Comparison of ENCODE assay signal across 9 cellular contexts in the genomic region with DNA sequence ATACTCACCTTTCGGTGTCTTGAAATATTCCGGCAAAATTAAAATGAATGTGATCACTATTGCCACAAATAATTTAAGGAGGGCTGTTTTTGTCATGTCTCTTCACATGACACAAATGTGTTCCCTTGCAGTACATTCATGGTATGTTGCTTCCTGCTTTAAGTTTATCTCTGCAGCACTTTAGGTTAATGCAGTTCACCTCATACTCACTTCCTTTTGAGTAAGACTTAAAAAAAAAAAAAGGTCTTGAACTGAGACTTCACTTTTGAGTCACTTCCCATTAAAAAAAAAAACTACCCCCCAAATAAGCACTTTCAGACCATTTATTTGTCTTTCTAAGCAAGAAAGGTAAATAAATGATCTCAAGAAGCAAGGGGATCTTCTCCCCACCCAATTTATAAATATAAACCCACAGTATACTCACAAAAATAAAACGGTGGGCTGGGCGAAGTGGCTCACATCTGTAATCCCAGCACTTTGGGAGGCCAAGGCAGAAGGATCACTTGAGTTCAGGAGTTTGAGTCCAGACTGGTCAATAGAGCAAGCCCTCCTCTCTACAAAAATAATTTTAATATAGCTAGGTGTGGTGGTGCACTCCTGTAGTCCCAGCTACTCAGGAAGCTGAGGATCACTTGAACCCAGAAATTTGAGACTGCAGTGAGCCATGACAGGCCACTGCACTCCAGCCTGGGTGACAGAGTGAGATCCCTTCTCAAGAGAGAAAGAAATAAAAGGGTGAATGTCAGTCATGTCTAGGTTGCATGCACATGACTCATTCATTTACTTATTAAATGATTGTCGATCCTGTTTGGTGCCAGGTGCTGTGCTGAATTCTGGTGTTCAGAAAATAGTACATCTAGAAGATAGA. TPM values are rescaled to one million over a fixed set of nuclear protein-coding genes. Genes with fewer than 3 reads are reported as not detected.
A peak's percentile ranks its signal among the peaks of the same experiment; 100 is the strongest.
DNase-seq lines count a peak whose midpoint lies in the region; ATAC-seq, FAIRE-seq and TF ChIP-seq lines count a peak whose summit lies in the region.
"Had no signal": no experiment of that assay in that cellular context is flagged by ENCODE, and none has a peak within 500 bp of the region (broad histone marks: within the 10 kb centered on the region; RNA-seq: fewer than 3 reads in every experiment).

Gene TMEM156, minus strand, starts transcription at position 192 of the 868 bp plus-strand sequence. Its CDS starts 96 bp downstream, at position 96.

- DNase-seq in activated CD8-positive, alpha-beta memory T cell treated with anti-CD3 and anti-CD28 coated beads, Interleukin-2, amount 50 U/mL, for 4 hours, result peak; percentile 26
- DNase-seq in activated CD8-positive, alpha-beta memory T cell treated with anti-CD3 and anti-CD28 coated beads, Interleukin-2, amount 50 U/mL, for 48 hours, result no peak
- peak; percentile 89 for DNase-seq in bronchial epithelial cell (ENCODE audit: low read depth)
- peak; percentile 58 for DNase-seq in small intestine
- no peak for DNase-seq in NCI-H2196 (lab: John Stamatoyannopoulos, UW; ENCODE audit: unreplicated experiment)
- DNase-seq in left ventricle myocardium inferior, result no peak

- no peak for FAIRE-seq in bronchial epithelial cell (lab: Jason Lieb, UNC)
- FAIRE-seq in small intestine (lab: Jason Lieb, UNC), result no peak

- H3K4me3 ChIP-seq in OCI-LY1 (ENCODE audit: low read depth, low read length, poor library complexity, severe bottlenecking) (peak within 1 kb of the TSS; percentile 84), bronchial epithelial cell (ENCODE audit: low read depth, low read length) (peak within 1 kb of the TSS; percentile 25), small intestine (ENCODE audit: low read depth in 1 of 2, low read length in 2 of 2) (no peak within 1 kb of the TSS), left ventricle myocardium inferior (no peak within 1 kb of the TSS)
- H3K4me3 ChIP-seq: body of pancreas had no signal

- no peaks in the 10 kb centered on the region for H4K20me1 ChIP-seq in OCI-LY1 (ENCODE audit: insufficient read depth, low read length)

- peaks cover 3% of the 10 kb centered on the region; the same call in 1 of the 2 replicates for H3F3A ChIP-seq in OCI-LY1 (ENCODE audit: insufficient read depth, low read length)

- no peaks in the 10 kb centered on the region for H3K9me2 ChIP-seq in OCI-LY1 (ENCODE audit: low read depth, low read length)

- H3K9me3 ChIP-seq in OCI-LY1 (ENCODE audit: low read length) (no peaks in the 10 kb centered on the region), small intestine (ENCODE audit: control insufficient read depth, low read depth) (no peaks in the 10 kb centered on the region), left ventricle myocardium inferior (replicated peaks) (no peaks in the 10 kb centered on the region)
- H3K9me3 ChIP-seq: body of pancreas had no signal

- H3K4me2 ChIP-seq in OCI-LY1 (ENCODE audit: low read length), result peak within 1 kb of the TSS; percentile 86

- ATAC-seq in HG02884 (IDR thresholded peaks at IDR 0.05; ENCODE audit: unreplicated experiment), result peak; percentile 71
- ATAC-seq: body of pancreas had no signal

- H3K27me3 ChIP-seq in OCI-LY1 (ENCODE audit: insufficient read depth, low read length) (no peaks in the 10 kb centered on the region), bronchial epithelial cell (ENCODE audit: control insufficient read depth, insufficient read depth, low read length) (no peaks in the 10 kb centered on the region), small intestine (ENCODE audit: control insufficient read depth in 2 of 2, insufficient read depth in 2 of 2, low read length in 2 of 2) (no peaks in the 10 kb centered on the region), left ventricle myocardium inferior (ENCODE audit: low read depth) (no peaks in the 10 kb centered on the region)
- H3K27me3 ChIP-seq: body of pancreas had no signal

- H2AFZ ChIP-seq in OCI-LY1 (ENCODE audit: low read length), result no peak within 1 kb of the TSS

- H3K27ac ChIP-seq in OCI-LY1 (ENCODE audit: low read depth, low read length, poor library complexity, severe bottlenecking) (peak within 1 kb of the TSS; percentile 89), small intestine (ENCODE audit: low read depth in 1 of 2, low read length in 1 of 2) (peak within 1 kb of the TSS in 1 of 2 donors; percentile 72), left ventricle myocardium inferior (replicated peaks) (no peak within 1 kb of the TSS)

- 55 to 62% (median 60%) methylated on average over 5 of the region's 5 CpGs for WGBS in small intestine, 3 donors

- no peak for TF ChIP-seq CTCF in OCI-LY1 (IDR thresholded peaks at IDR 0.05; ENCODE audit: low read length)
- TF ChIP-seq CTCF in bronchial epithelial cell (IDR thresholded peaks at IDR 0.05; ENCODE audit: insufficient read depth, low read length, severe bottlenecking), result no peak
- no peak for TF ChIP-seq CTCF in left ventricle myocardium inferior (IDR thresholded peaks at IDR 0.05; ENCODE audit: borderline replicate concordance)

- peaks cover 17% of the 10 kb centered on the region; the same call in 1 of the 2 replicates for H3K36me3 ChIP-seq in OCI-LY1 (ENCODE audit: insufficient read depth, low read length)
- no peaks in the 10 kb centered on the region for H3K36me3 ChIP-seq in bronchial epithelial cell (ENCODE audit: control insufficient read depth, insufficient read depth, low read length)
- H3K36me3 ChIP-seq in small intestine (ENCODE audit: control insufficient read depth in 2 of 2, insufficient read depth in 2 of 2, low read length in 2 of 2), result no peaks in the 10 kb centered on the region
- no peaks in the 10 kb centered on the region for H3K36me3 ChIP-seq in left ventricle myocardium inferior

- peaks cover 70% of the 10 kb centered on the region for H3K4me1 ChIP-seq in OCI-LY1 (ENCODE audit: insufficient read depth, low read length, severe bottlenecking)
- peaks cover 0 to 9% of the 10 kb centered on the region in 2 donors for H3K4me1 ChIP-seq in small intestine (ENCODE audit: control insufficient read depth in 2 of 2, insufficient read depth in 1 of 2, low read depth in 1 of 2, low read length in 1 of 2)
- H3K4me1 ChIP-seq in left ventricle myocardium inferior, result no peaks in the 10 kb centered on the region

- H3K79me2 ChIP-seq in OCI-LY1 (ENCODE audit: insufficient read depth, low read length), result peaks cover 38% of the 10 kb centered on the region

- intact Hi-C loops in left ventricle myocardium inferior (cut with micrococcal nuclease), result no loop called here

- H3K9ac ChIP-seq in OCI-LY1 (ENCODE audit: low read length), result peak within 1 kb of the TSS; percentile 70

RNA-seq across cellular contexts. Expression of gene TMEM156, which starts in this region (rescaled TPM):
- total RNA-seq in bronchial epithelial cell, result 2.0 and 3.4 TPM in 2 replicates
- polyA plus RNA-seq in small intestine, result 1 to 10 TPM in 2 of 3 donors, not detected in 1; 1.4 to 2.2 TPM
- not detected for total RNA-seq in left ventricle myocardium inferior

Comparison
In these comparisons a context has a peak if more than half of its experiments do, and no peak if none do; other contexts are left out.
1. DNase-seq: peak in activated CD8-positive, alpha-beta memory T cell treated with anti-CD3 and anti-CD28 coated beads, Interleukin-2, amount 50 U/mL, for 4 hours (single experiment), bronchial epithelial cell (single experiment) and small intestine (single experiment); none in activated CD8-positive, alpha-beta memory T cell treated with anti-CD3 and anti-CD28 coated beads, Interleukin-2, amount 50 U/mL, for 48 hours (single experiment), NCI-H2196 (single experiment) and left ventricle myocardium inferior (single experiment).
2. H3K4me3 ChIP-seq: peak in OCI-LY1 (single experiment) and bronchial epithelial cell (single experiment); none in small intestine (0 of 2) and left ventricle myocardium inferior (single experiment).